ENCODE assay signal across 8 cellular contexts in the genomic region with DNA sequence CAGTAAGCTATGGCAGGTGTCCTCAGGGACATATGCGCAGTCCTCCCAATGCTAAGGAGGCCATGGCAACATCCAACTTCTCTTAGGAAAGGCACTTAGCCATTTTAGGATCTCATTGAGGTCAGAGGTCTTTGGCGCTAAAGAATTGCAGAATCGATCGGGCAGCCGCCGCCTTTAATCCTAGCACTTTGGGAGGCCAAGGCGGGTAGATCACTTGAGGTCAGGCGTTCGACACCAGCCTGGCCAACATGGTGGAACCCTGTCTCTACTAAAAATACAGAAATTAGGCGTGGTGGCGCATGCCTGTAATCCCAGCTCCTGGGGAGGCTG. TPM values are rescaled to one million over a fixed set of nuclear protein-coding genes. Genes with fewer than 3 reads are reported as not detected.
DNase-seq lines count a peak whose midpoint lies in the region; ATAC-seq and TF ChIP-seq lines count a peak whose summit lies in the region.

No MANE protein-coding gene starts in this region.

- peak overlapping the region; percentile 85 for H3K4me3 Mint-ChIP-seq in HFFc6
- peak overlapping the region; percentile 95 for H3K4me3 Mint-ChIP-seq in T-helper 17 cell

- intact Hi-C loops in prostate gland (cut with DNase I) = loop anchor here (5.0 kb wide), 1 partner anchor 65 kb away; no protein-coding TSS in a partner anchor

- no peak for TF ChIP-seq CTCF in HFFc6 (IDR thresholded peaks at IDR 0.05)
- no peak for TF ChIP-seq CTCF in fibroblast of villous mesenchyme (IDR thresholded peaks at IDR 0.05; ENCODE audit: insufficient read depth, low read depth, low read length)
- TF ChIP-seq CTCF in GM10266 (IDR thresholded peaks at IDR 0.05; ENCODE audit: control insufficient read depth, insufficient read depth, low read depth, missing control alignments) = no peak
- no peak for TF ChIP-seq CTCF in prostate gland (IDR thresholded peaks at IDR 0.05)

- DNase-seq in HFFc6 = no peak
- DNase-seq in T-helper 17 cell = no peak
- no peak for DNase-seq in fibroblast of villous mesenchyme (ENCODE audit: low read depth)
- DNase-seq in NCI-H2227 (lab: John Stamatoyannopoulos, UW; ENCODE audit: unreplicated experiment) = no peak
- DNase-seq in HK-2 (ENCODE audit: unreplicated experiment) = no peak
- DNase-seq in GM10266 (ENCODE audit: extremely low spot score) = no peak
- no peak for DNase-seq in prostate gland (ENCODE audit: low spot score)

- H3K4me1 Mint-ChIP-seq in HFFc6 (ENCODE audit: low read depth) = peaks cover 24% of the 10 kb centered on the region
- H3K4me1 Mint-ChIP-seq in T-helper 17 cell = peaks cover 15% of the 10 kb centered on the region

- H3K27ac Mint-ChIP-seq in HFFc6 (peak overlapping the region; percentile 82), T-helper 17 cell (peak overlapping the region; percentile 79)

- no peaks in the 10 kb centered on the region for H3K9me3 Mint-ChIP-seq in HFFc6

- H3K27ac ChIP-seq in prostate gland = no peak overlapping the region

- H3K4me2 ChIP-seq in skeletal muscle satellite cell (ENCODE audit: low read length) = peak overlapping the region; percentile 96

- H3K9ac ChIP-seq in skeletal muscle satellite cell (ENCODE audit: low read depth, low read length) = peak overlapping the region; percentile 97

- H3K36me3 Mint-ChIP-seq in HFFc6 (ENCODE audit: low read depth) (no peaks in the 10 kb centered on the region), T-helper 17 cell (ENCODE audit: low read depth) (peaks cover 2% of the 10 kb centered on the region)

- no peaks in the 10 kb centered on the region for H3K36me3 ChIP-seq in skeletal muscle satellite cell (ENCODE audit: insufficient read depth, low read length)
- H3K36me3 ChIP-seq in prostate gland = no peaks in the 10 kb centered on the region

- ATAC-seq in T-helper 17 cell = no peak

- peaks cover 9% of the 10 kb centered on the region for H3K4me1 ChIP-seq in skeletal muscle satellite cell (ENCODE audit: control insufficient read depth, insufficient read depth, low read length)
- H3K4me1 ChIP-seq in prostate gland (replicated peaks) = no peaks in the 10 kb centered on the region

- TF ChIP-seq POLR2A in prostate gland (IDR thresholded peaks at IDR 0.05) = no peak

- H3K4me3 ChIP-seq in fibroblast of villous mesenchyme (ENCODE audit: low read depth, low read length) (peak overlapping the region; percentile 71), skeletal muscle satellite cell (ENCODE audit: low read length) (peak overlapping the region; percentile 99), prostate gland (no peak overlapping the region)

- WGBS in prostate gland = 95% methylated on average over 11 of the region's 11 CpGs

- H3K27me3 ChIP-seq in skeletal muscle satellite cell (ENCODE audit: control insufficient read depth, insufficient read depth, low read length) (no peaks in the 10 kb centered on the region), prostate gland (replicated peaks; ENCODE audit: insufficient read depth) (no peaks in the 10 kb centered on the region)

- H3K9me3 ChIP-seq in T-helper 17 cell (ENCODE audit: control insufficient read depth, low read length, poor library complexity, severe bottlenecking) (no peaks in the 10 kb centered on the region), skeletal muscle satellite cell (replicated peaks; ENCODE audit: low read length) (no peaks in the 10 kb centered on the region), prostate gland (no peaks in the 10 kb centered on the region)

- H3K27me3 Mint-ChIP-seq in HFFc6 (ENCODE audit: insufficient read depth) (no peaks in the 10 kb centered on the region; the same call in 1 of the 2 replicates), T-helper 17 cell (no peaks in the 10 kb centered on the region)

RNA-seq across cellular contexts. Expression of a gene that starts 1.2 kb away (rescaled TPM):
- 100 to 1,000 TPM; 116 to 145 (median 133) TPM for total RNA-seq in HFFc6 (2021; fragmentation: NEBNext Ultra II Directional; extraction: Animal tissue kit (Norgen Biotek cat#: 25700))
- total RNA-seq in T-helper 17 cell (10 to 100 TPM; 23.4 to 28.8 TPM), fibroblast of villous mesenchyme (42.2 and 42.3 TPM in 2 replicates), prostate gland (100 to 1,000 TPM; 107 to 145 TPM)
- total RNA-seq in skeletal muscle satellite cell (2012; rRNA removed) = 43.9 and 51.5 TPM in 2 replicates

RNA-seq across cellular contexts. Expression of a gene that starts 13.8 kb away (rescaled TPM):
- 10 to 100 TPM; 65.4 to 73.4 (median 70.9) TPM for total RNA-seq in HFFc6 (2021; fragmentation: NEBNext Ultra II Directional; extraction: Animal tissue kit (Norgen Biotek cat#: 25700))
- total RNA-seq in T-helper 17 cell (10 to 100 TPM; 71.1 to 74.0 TPM), fibroblast of villous mesenchyme (45.7 and 53.5 TPM in 2 replicates), prostate gland (10 to 100 TPM; 35.1 to 70.2 TPM)
- 43.9 and 45.4 TPM in 2 replicates for total RNA-seq in skeletal muscle satellite cell (2012; rRNA removed)

Comparison
In these comparisons a context has a peak if more than half of its experiments do, and no peak if none do; other contexts are left out.
1. H3K4me3 ChIP-seq: peak in fibroblast of villous mesenchyme (single experiment) and skeletal muscle satellite cell (single experiment); none in prostate gland (0 of 2).